Comparison of ENCODE assay signal across 18 cellular contexts in the genomic region with DNA sequence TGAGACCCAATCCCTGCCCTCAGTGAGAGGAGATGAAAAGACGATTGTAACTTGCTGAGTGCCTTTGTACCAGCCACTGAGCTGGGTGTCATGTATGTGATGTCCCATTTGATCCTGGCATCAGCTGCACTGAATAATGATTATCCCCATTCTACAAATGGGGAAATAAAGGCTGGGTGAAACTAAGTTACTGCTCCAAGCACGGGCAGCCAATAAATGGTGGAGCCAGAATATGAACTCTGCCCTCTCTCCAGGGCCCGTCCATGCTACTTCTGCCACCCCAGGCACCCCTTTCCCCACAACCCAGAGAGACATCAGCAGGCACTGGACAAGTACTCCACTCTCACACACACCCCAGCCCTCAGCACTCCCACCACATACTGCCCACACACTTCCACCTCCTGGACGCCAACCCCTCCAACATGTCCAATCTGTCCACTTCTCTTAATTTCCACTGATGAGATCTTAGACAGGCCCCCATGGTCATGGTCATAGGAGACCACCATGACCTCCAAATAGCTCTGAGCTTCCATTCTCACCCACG.
"Had no signal": no experiment of that assay in that cellular context is flagged by ENCODE, and none has a peak within 500 bp of the region (broad histone marks: within the 10 kb centered on the region; RNA-seq: fewer than 3 reads in every experiment).

No MANE protein-coding gene starts in this region.

- H3K27me3 ChIP-seq: gastrocnemius medialis, tibial nerve had no signal

- H3K36me3 ChIP-seq: gastrocnemius medialis, heart right ventricle, neural progenitor cell, tibial nerve, WERI-Rb-1 had no signal

- ATAC-seq: activated CD8-positive, alpha-beta T cell treated with anti-CD3 and anti-CD28 coated beads for 36 hours; activated T-cell treated with anti-CD3 and anti-CD28 coated beads, Interleukin-2, amount 50 U/mL, for 72 hours; effector memory CD8-positive, alpha-beta T cell; gastrocnemius medialis; left colon; stimulated activated naive B cell treated with anti-CD40 and anti-IgM and Interleukin-4, amounts not matched to agents 10 μg/mL and 1 μg/mL and 100 μg/mL, for 72 hours; T-helper 17 cell had no signal

- DNase-seq: activated CD8-positive, alpha-beta memory T cell treated with anti-CD3 and anti-CD28 coated beads, Interleukin-2, amount 50 U/mL, for 4 hours; activated CD8-positive, alpha-beta T cell treated with anti-CD3 and anti-CD28 coated beads for 36 hours; activated naive CD8-positive, alpha-beta T cell treated with anti-CD3 and anti-CD28 coated beads, Interleukin-2, amount 10 ng/mL, durations not matched to agents 7 days and 5 days; activated T-cell treated with anti-CD3 and anti-CD28 coated beads, Interleukin-2, amount 50 U/mL, for 72 hours; effector memory CD8-positive, alpha-beta T cell; gastrocnemius medialis; heart right ventricle; naive B cell; stimulated activated CD4-positive, alpha-beta T cell treated with anti-CD3 and anti-CD28 coated beads, Interleukin-2, amount 100 ng/mL, for 48 hours; stimulated activated naive B cell treated with anti-CD40 and anti-IgM and Interleukin-4, amounts not matched to agents 10 μg/mL and 1 μg/mL and 100 μg/mL, for 72 hours; T-helper 17 cell; WERI-Rb-1 had no signal

- H3K9ac ChIP-seq: neural progenitor cell, parathyroid adenoma had no signal

- H3K4me3 ChIP-seq: gastrocnemius medialis, heart right ventricle, lung, neural progenitor cell, tibial nerve had no signal

- H2AFZ ChIP-seq: neural progenitor cell, parathyroid adenoma had no signal

- H3K4me2 ChIP-seq: neural progenitor cell had no signal

- H3K79me2 ChIP-seq: parathyroid adenoma had no signal

- H3K27ac ChIP-seq: epithelial cell of prostate, gastrocnemius medialis, heart right ventricle, neural progenitor cell, parathyroid adenoma, WERI-Rb-1 had no signal

- H3K9me3 ChIP-seq: gastrocnemius medialis, heart right ventricle, tibial nerve had no signal

- H3K4me1 ChIP-seq: gastrocnemius medialis, heart right ventricle, parathyroid adenoma had no signal
